In the genomic region with DNA sequence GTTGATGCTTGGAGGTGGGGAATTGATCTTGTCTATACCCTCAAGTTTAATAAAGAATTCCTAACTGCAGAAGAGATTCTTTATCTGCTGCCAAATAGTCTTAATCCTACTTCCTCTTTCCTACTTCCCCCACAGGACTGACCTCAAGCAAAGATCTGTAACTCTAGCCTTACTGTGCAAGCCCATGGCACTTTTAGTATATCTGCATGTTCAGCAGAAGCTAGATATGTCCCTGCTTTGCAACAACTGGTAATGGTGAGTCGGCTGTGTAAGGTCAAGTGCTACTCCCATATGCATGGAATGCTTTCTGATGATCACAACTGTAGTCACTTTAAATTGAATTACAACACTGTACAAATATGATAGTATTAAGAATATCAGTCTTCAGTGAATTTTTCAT, we compare ENCODE assay signal across 12 cellular contexts. TPM values are rescaled to one million over a fixed set of nuclear protein-coding genes. Genes with fewer than 3 reads are reported as not detected.
DNase-seq lines count a peak whose midpoint lies in the region; ATAC-seq and TF ChIP-seq lines count a peak whose summit lies in the region.
"Had no signal": no experiment of that assay in that cellular context is flagged by ENCODE, and none has a peak within 500 bp of the region (broad histone marks: within the 10 kb centered on the region; RNA-seq: fewer than 3 reads in every experiment).

No MANE protein-coding gene starts in this region.

- no peaks in the 10 kb centered on the region for H3K27me3 ChIP-seq in right atrium auricular region
- no peaks in the 10 kb centered on the region for H3K27me3 ChIP-seq in PC-3 (ENCODE audit: low read length)
- H3K27me3 ChIP-seq: tibial nerve had no signal

- H3K36me3 ChIP-seq in right atrium auricular region, result no peaks in the 10 kb centered on the region
- no peaks in the 10 kb centered on the region for H3K36me3 ChIP-seq in PC-3 (ENCODE audit: low read depth, low read length)
- H3K36me3 ChIP-seq: tibial nerve had no signal

- H3K9me3 ChIP-seq in right atrium auricular region (no peaks in the 10 kb centered on the region), PC-3 (ENCODE audit: low read length) (no peaks in the 10 kb centered on the region)
- H3K9me3 ChIP-seq: tibial nerve had no signal

- no peaks in the 10 kb centered on the region for H3K27me3 Mint-ChIP-seq in activated naive CD8-positive, alpha-beta T cell treated with anti-CD3 and anti-CD28 coated beads, Interleukin-2, amount 50 U/mL, for 24 hours

- H3K36me3 Mint-ChIP-seq in activated naive CD8-positive, alpha-beta T cell treated with anti-CD3 and anti-CD28 coated beads, Interleukin-2, amount 50 U/mL, for 24 hours (ENCODE audit: low read depth), result no peaks in the 10 kb centered on the region

- H2AFZ ChIP-seq in PC-3 (ENCODE audit: low read length), result no peak overlapping the region

- BruUV-seq in PC-3 (replicated peaks; lab: Mats Ljungman, UMichigan), result no TSS peak

- DNase-seq in left cardiac atrium (no peak), right atrium auricular region (ENCODE audit: low spot score) (no peak), PC-3 (peak; percentile 20), fibroblast of villous mesenchyme (ENCODE audit: low read depth) (peak; percentile 8), iPS-NIHi11 (ENCODE audit: low spot score) (no peak)
- no peak for DNase-seq in activated naive CD8-positive, alpha-beta T cell treated with anti-CD3 and anti-CD28 coated beads, Interleukin-2, amount 50 U/mL, for 24 hours
- DNase-seq in activated effector memory CD4-positive, alpha-beta T cell treated with Interleukin-2 at 50 U/mL for 16 hours, result no peak
- DNase-seq: ACHN; activated effector memory CD4-positive, alpha-beta T cell treated with anti-CD3 and anti-CD28 coated beads, Interleukin-2, amount 50 U/mL, for 16 hours had no signal

- no peak overlapping the region for H3K4me3 Mint-ChIP-seq in activated naive CD8-positive, alpha-beta T cell treated with anti-CD3 and anti-CD28 coated beads, Interleukin-2, amount 50 U/mL, for 24 hours

- no peak overlapping the region for H3K9ac ChIP-seq in PC-3 (ENCODE audit: low read length)

- ATAC-seq in left cardiac atrium (peak; percentile 53 to 72), PC-3 (no peak), HG03342 (IDR thresholded peaks at IDR 0.05; ENCODE audit: unreplicated experiment) (no peak)
- ATAC-seq in activated naive CD8-positive, alpha-beta T cell treated with anti-CD3 and anti-CD28 coated beads, Interleukin-2, amount 50 U/mL, for 24 hours, result no peak

- no peaks in the 10 kb centered on the region for H3F3A ChIP-seq in PC-3 (ENCODE audit: low read length, unreplicated experiment)

- no peak for TF ChIP-seq CTCF in right atrium auricular region (IDR thresholded peaks at IDR 0.05)
- TF ChIP-seq CTCF in PC-3 (conservative IDR thresholded peaks at IDR 0.05; ENCODE audit: low read depth, low read length), result no peak
- no peak for TF ChIP-seq CTCF in fibroblast of villous mesenchyme (IDR thresholded peaks at IDR 0.05; ENCODE audit: insufficient read depth, low read depth, low read length)

- H3K4me1 Mint-ChIP-seq in activated naive CD8-positive, alpha-beta T cell treated with anti-CD3 and anti-CD28 coated beads, Interleukin-2, amount 50 U/mL, for 24 hours, result no peaks in the 10 kb centered on the region

- H3K4me1 ChIP-seq in right atrium auricular region, result no peaks in the 10 kb centered on the region
- no peaks in the 10 kb centered on the region for H3K4me1 ChIP-seq in PC-3 (ENCODE audit: insufficient read depth, low read length)
- H3K4me1 ChIP-seq: tibial nerve had no signal

- CTCF ChIA-PET in PC-3 (lab: Charles Lee), result no interaction called here

- no peaks in the 10 kb centered on the region for H3K9me3 Mint-ChIP-seq in activated naive CD8-positive, alpha-beta T cell treated with anti-CD3 and anti-CD28 coated beads, Interleukin-2, amount 50 U/mL, for 24 hours

- H3K4me3 ChIP-seq in right atrium auricular region, result no peak overlapping the region
- no peak overlapping the region for H3K4me3 ChIP-seq in PC-3 (ENCODE audit: low read length)
- H3K4me3 ChIP-seq in fibroblast of villous mesenchyme (ENCODE audit: low read depth, low read length), result no peak overlapping the region
- H3K4me3 ChIP-seq: tibial nerve had no signal

- no peak overlapping the region for H3K4me2 ChIP-seq in PC-3 (ENCODE audit: low read length)

- POLR2A ChIA-PET in PC-3 (lab: Charles Lee; ENCODE audit: unreplicated experiment), result no interaction called here

- no peak overlapping the region for H3K27ac ChIP-seq in right atrium auricular region
- H3K27ac ChIP-seq in PC-3 (ENCODE audit: low read length), result no peak overlapping the region
- H3K27ac ChIP-seq: tibial nerve, VCaP had no signal

- no peaks in the 10 kb centered on the region for H4K20me1 ChIP-seq in PC-3 (ENCODE audit: low read length)

- intact Hi-C loops in left cardiac atrium (cut with DNase I) (no loop called here), PC-3 (cut with micrococcal nuclease) (no loop called here)

- no peaks in the 10 kb centered on the region for H3K79me2 ChIP-seq in PC-3 (ENCODE audit: low read length)

- H3K9me2 ChIP-seq in PC-3 (replicated peaks; ENCODE audit: low read length), result no peaks in the 10 kb centered on the region

- no peak overlapping the region for H3K27ac Mint-ChIP-seq in activated naive CD8-positive, alpha-beta T cell treated with anti-CD3 and anti-CD28 coated beads, Interleukin-2, amount 50 U/mL, for 24 hours

RNA-seq across cellular contexts. Expression of a gene that starts 26.3 kb away (rescaled TPM):
- 10 to 100 TPM; 35.3 to 40.3 TPM for total RNA-seq in left cardiac atrium
- total RNA-seq in right atrium auricular region, result 10 to 100 TPM; 29.5 to 30.3 TPM
- total RNA-seq in PC-3 (2014; rRNA removed), result 39.9 and 49.8 TPM in 2 replicates
- total RNA-seq in fibroblast of villous mesenchyme, result 60.9 and 85.1 TPM in 2 replicates

RNA-seq across cellular contexts. Expression of a gene that starts 52.7 kb away (rescaled TPM):
- total RNA-seq in left cardiac atrium (1 to 10 TPM; 4.3 to 4.7 TPM), right atrium auricular region (1 to 10 TPM; 3.2 to 6.4 TPM), PC-3 (2014; rRNA removed) (3.4 and 3.9 TPM in 2 replicates), fibroblast of villous mesenchyme (8.2 and 8.7 TPM in 2 replicates)

Comparison
In these comparisons a context has a peak if more than half of its experiments do, and no peak if none do; other contexts are left out.
1. ATAC-seq: peak in left cardiac atrium (2 of 2); none in PC-3 (single experiment), activated naive CD8-positive, alpha-beta T cell treated with anti-CD3 and anti-CD28 coated beads, Interleukin-2, amount 50 U/mL, for 24 hours (single experiment) and HG03342 (single experiment).
2. DNase-seq: peak in PC-3 (single experiment) and fibroblast of villous mesenchyme (single experiment); none in left cardiac atrium (single experiment), right atrium auricular region (single experiment), activated naive CD8-positive, alpha-beta T cell treated with anti-CD3 and anti-CD28 coated beads, Interleukin-2, amount 50 U/mL, for 24 hours (single experiment), iPS-NIHi11 (single experiment) and activated effector memory CD4-positive, alpha-beta T cell treated with Interleukin-2 at 50 U/mL for 16 hours (single experiment).